ENCODE assay signal across 1 cellular context in the genomic region with DNA sequence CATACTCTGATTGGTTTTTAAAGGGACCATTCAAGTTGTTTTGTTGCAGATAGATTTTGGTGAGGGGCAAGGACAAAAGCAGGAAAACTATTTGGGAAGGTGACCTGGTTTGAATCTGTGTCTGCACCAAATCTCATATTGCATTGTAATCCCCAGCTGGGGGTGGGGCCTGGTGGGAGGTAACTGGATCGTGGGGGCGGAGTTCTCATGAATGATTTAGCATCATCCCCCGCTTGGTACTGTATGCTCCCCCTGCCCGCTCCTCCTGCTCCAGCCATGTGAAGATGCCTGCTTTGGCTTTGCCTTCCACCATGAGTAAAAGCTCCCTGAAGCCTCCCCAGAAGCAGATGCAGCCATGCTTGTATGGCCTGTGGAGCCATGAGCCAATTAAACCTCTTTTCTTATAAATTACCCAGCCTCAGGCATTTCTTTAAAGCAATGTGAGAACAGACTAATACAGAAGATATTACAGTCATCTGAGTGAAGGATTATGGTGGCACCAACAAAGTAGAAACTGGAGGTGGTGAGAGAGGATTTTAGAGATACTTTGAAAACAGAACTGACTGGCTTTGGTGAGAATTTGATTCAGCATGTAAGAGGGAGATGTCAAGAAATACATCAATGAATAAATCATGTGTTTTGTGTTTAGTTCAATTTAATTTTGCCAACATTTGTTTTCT.
TF ChIP-seq lines count a peak whose summit lies in the region.

No MANE protein-coding gene starts in this region.

TF ChIP-seq in Ishikawa, 13 proteins besides CTCF, POLR2A, EP300 and RAD21:
- TF ChIP-seq EGR1 (IDR thresholded peaks at IDR 0.05) (0 out of 2 replicates have a peak, but pooled peaks have one; percentile 23), FOXM1 (IDR thresholded peaks at IDR 0.05; ENCODE audit: borderline replicate concordance, low read depth) (no peak), NFIC (IDR thresholded peaks at IDR 0.05) (no peak), TAF1 (IDR thresholded peaks at IDR 0.05; ENCODE audit: low read depth) (no peak)
- TF ChIP-seq, protein P1, sequence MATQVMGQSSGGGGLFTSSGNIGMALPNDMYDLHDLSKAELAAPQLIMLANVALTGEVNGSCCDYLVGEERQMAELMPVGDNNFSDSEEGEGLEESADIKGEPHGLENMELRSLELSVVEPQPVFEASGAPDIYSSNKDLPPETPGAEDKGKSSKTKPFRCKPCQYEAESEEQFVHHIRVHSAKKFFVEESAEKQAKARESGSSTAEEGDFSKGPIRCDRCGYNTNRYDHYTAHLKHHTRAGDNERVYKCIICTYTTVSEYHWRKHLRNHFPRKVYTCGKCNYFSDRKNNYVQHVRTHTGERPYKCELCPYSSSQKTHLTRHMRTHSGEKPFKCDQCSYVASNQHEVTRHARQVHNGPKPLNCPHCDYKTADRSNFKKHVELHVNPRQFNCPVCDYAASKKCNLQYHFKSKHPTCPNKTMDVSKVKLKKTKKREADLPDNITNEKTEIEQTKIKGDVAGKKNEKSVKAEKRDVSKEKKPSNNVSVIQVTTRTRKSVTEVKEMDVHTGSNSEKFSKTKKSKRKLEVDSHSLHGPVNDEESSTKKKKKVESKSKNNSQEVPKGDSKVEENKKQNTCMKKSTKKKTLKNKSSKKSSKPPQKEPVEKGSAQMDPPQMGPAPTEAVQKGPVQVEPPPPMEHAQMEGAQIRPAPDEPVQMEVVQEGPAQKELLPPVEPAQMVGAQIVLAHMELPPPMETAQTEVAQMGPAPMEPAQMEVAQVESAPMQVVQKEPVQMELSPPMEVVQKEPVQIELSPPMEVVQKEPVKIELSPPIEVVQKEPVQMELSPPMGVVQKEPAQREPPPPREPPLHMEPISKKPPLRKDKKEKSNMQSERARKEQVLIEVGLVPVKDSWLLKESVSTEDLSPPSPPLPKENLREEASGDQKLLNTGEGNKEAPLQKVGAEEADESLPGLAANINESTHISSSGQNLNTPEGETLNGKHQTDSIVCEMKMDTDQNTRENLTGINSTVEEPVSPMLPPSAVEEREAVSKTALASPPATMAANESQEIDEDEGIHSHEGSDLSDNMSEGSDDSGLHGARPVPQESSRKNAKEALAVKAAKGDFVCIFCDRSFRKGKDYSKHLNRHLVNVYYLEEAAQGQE (IDR thresholded peaks at IDR 0.05; ENCODE audit: low read depth): no peak
TF ChIP-seq in Ishikawa: peak in this region for 1.
